In the genomic region with DNA sequence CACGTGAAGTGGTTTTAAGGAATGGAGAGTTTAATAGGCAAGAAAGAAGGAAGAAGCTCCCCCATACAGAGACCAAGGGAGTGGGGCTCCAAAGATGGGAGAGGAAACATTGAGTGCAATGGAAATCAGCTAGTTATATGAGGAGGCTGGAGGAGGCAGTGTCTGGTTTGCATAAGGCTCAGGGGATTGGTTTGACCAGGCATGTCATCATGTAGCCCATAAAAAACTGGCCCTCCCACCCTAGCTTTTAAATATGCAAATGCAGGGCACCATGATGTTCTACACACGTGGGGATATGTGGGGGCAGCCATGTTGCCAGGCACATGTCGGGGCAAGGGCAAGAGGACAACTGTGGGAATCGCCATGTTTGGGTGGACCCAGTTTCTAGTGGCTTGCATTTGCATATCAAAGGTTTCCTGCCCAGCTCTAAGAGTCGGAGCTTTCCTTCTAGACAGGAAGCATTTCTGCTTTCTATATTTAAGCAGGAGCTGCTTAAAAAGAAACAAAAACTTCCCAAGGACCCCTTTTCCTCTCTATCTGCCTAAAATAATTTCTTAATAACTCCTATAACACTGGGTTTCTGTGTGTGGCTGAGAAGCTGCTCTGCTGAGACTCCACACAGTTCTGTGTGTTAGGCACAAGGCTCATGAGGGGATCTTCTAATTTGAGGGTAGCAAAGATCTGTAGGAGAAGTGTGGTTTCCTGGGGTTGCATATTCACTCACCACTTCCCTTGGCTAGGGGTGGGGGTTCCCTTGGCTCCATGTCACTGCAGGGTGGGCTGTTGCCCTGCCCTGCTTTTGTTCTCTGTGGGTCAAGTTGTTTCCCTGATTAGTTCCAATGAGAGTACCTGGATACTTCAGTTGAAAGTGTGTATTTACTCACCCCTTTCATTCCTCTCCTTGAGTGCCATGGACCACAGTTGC, we compare ENCODE assay signal across 9 cellular contexts.
DNase-seq lines count a peak whose midpoint lies in the region; ATAC-seq and TF ChIP-seq lines count a peak whose summit lies in the region.
"Had no signal": no experiment of that assay in that cellular context is flagged by ENCODE, and none has a peak within 500 bp of the region (broad histone marks: within the 10 kb centered on the region; RNA-seq: fewer than 3 reads in every experiment).

No MANE protein-coding gene starts in this region.

- no peaks in the 10 kb centered on the region for H3K36me3 Mint-ChIP-seq in activated T-cell treated with anti-CD3 and anti-CD28 coated beads, Interleukin-2, amount 50 U/mL, for 4 hours (ENCODE audit: insufficient read depth)

- H3K9me3 Mint-ChIP-seq in activated T-cell treated with anti-CD3 and anti-CD28 coated beads, Interleukin-2, amount 50 U/mL, for 4 hours = no peaks in the 10 kb centered on the region

- no peak overlapping the region for H3K4me3 ChIP-seq in osteoblast (ENCODE audit: insufficient read depth, low read length)

- H3K4me2 ChIP-seq in osteoblast (ENCODE audit: insufficient read depth, low read length) = no peak overlapping the region

- H3K27me3 Mint-ChIP-seq in activated T-cell treated with anti-CD3 and anti-CD28 coated beads, Interleukin-2, amount 50 U/mL, for 4 hours (ENCODE audit: low read depth) = no peaks in the 10 kb centered on the region

- no peaks in the 10 kb centered on the region for H3K36me3 ChIP-seq in osteoblast (ENCODE audit: insufficient read depth, low read length)

- H3K79me2 ChIP-seq in osteoblast (ENCODE audit: insufficient read depth, low read length) = no peaks in the 10 kb centered on the region

- DNase-seq in NK-92 treated with Interleukin-12 subunit alpha and Interleukin-12 subunit beta, amount 100 ng/mL, for 24 hours (lab: John Stamatoyannopoulos, UW) = peak; percentile 36
- DNase-seq in NK-92 (lab: John Stamatoyannopoulos, UW; ENCODE audit: unreplicated experiment) (no peak), KBM-7 (peak; percentile 96), occipital lobe (lab: John Stamatoyannopoulos, UW) (no peak), NCI-H1092 (lab: John Stamatoyannopoulos, UW) (no peak), osteoblast (ENCODE audit: insufficient read length, low spot score, missing footprints) (no peak)
- peak; percentile 13 for DNase-seq in activated T-cell treated with anti-CD3 and anti-CD28 coated beads, Interleukin-2, amount 50 U/mL, for 4 hours
- peak; percentile 18 for DNase-seq in stimulated activated naive CD4-positive, alpha-beta T cell treated with Interleukin-2 at 50 U/mL for 16 hours (lab: John Stamatoyannopoulos, UW)

- no peaks in the 10 kb centered on the region for H3K9me3 ChIP-seq in osteoblast (ENCODE audit: low read depth, low read length)

- H4K20me1 ChIP-seq in osteoblast (ENCODE audit: insufficient read depth, low read length) = no peaks in the 10 kb centered on the region

- no peaks in the 10 kb centered on the region for H3K4me1 ChIP-seq in osteoblast (ENCODE audit: insufficient read depth, low read length)

- H3K27me3 ChIP-seq in osteoblast (ENCODE audit: insufficient read depth, low read length) = no peaks in the 10 kb centered on the region

- TF ChIP-seq CTCF in osteoblast (IDR thresholded peaks at IDR 0.05; ENCODE audit: extremely low read depth, low read depth, low read length) = no peak

- peak; percentile 58 to 84 for ATAC-seq in activated T-cell treated with anti-CD3 and anti-CD28 coated beads, Interleukin-2, amount 50 U/mL, for 4 hours

- peaks cover 58% of the 10 kb centered on the region for H3K4me1 Mint-ChIP-seq in activated T-cell treated with anti-CD3 and anti-CD28 coated beads, Interleukin-2, amount 50 U/mL, for 4 hours (ENCODE audit: low read depth)

- H3K4me3 Mint-ChIP-seq in activated T-cell treated with anti-CD3 and anti-CD28 coated beads, Interleukin-2, amount 50 U/mL, for 4 hours = peak overlapping the region; percentile 45

- in situ Hi-C loops in KBM-7 (cut with MboI; ENCODE audit: low pct_unique_long_range_greater_than_20kb, low sequenced_read_pairs) = no loop called here

- H2AFZ ChIP-seq in osteoblast (ENCODE audit: low read length) = no peak overlapping the region

- H3K27ac ChIP-seq in osteoblast (ENCODE audit: low read depth, low read length) = no peak overlapping the region
- H3K27ac ChIP-seq: 22Rv1 had no signal

Comparison
In these comparisons a context has a peak if more than half of its experiments do, and no peak if none do; other contexts are left out.
1. DNase-seq: peak in NK-92 treated with Interleukin-12 subunit alpha and Interleukin-12 subunit beta, amount 100 ng/mL, for 24 hours (single experiment), KBM-7 (single experiment), activated T-cell treated with anti-CD3 and anti-CD28 coated beads, Interleukin-2, amount 50 U/mL, for 4 hours (single experiment) and stimulated activated naive CD4-positive, alpha-beta T cell treated with Interleukin-2 at 50 U/mL for 16 hours (single experiment); none in NK-92 (single experiment), occipital lobe (single experiment), NCI-H1092 (single experiment) and osteoblast (single experiment).